In genomic region chr17:21129023-21129681, GRCh38 we compare ENCODE assay signal across 8 cellular contexts. TPM values are rescaled to one million over a fixed set of nuclear protein-coding genes. Genes with fewer than 3 reads are reported as not detected.
A peak's percentile ranks its signal among the peaks of the same experiment; 100 is the strongest.
DNase-seq lines count a peak whose midpoint lies in the region; ATAC-seq and TF ChIP-seq lines count a peak whose summit lies in the region.

No MANE protein-coding gene starts in this region.

- TF ChIP-seq POLR2A in gastroesophageal sphincter (IDR thresholded peaks at IDR 0.05) = no peak

- H3K27me3 ChIP-seq in SK-N-SH (ENCODE audit: insufficient read depth) (no peaks in the 10 kb centered on the region), gastroesophageal sphincter (peaks cover 4% of the 10 kb centered on the region)

- peak; percentile 91 for TF ChIP-seq RAD21 in SK-N-SH (IDR thresholded peaks at IDR 0.05; ENCODE audit: low read length)

- H3K36me3 ChIP-seq in SK-N-SH (replicated peaks in 1 of 2; ENCODE audit: control insufficient read depth in 1 of 2, insufficient read depth in 2 of 2, low read length in 1 of 2) (no peaks in the 10 kb centered on the region), gastroesophageal sphincter (no peaks in the 10 kb centered on the region)

- POLR2A ChIA-PET in SK-N-SH (lab: Yijun Ruan, JAX) = no interaction called here

- H3K9me2 ChIP-seq in SK-N-SH = no peaks in the 10 kb centered on the region

- H3K4me1 ChIP-seq in SK-N-SH (ENCODE audit: control insufficient read depth in 1 of 2, insufficient read depth in 2 of 2, low read depth in 1 of 2, low read length in 1 of 2) (peaks cover 4 to 8% of the 10 kb centered on the region in 2 experiments; a peak in 3 of 4 replicates), gastroesophageal sphincter (peaks cover 0 to 30% (median 10%) of the 10 kb centered on the region in 3 donors)

- peak; percentile 52 for TF ChIP-seq CTCF in 22Rv1 (IDR thresholded peaks at IDR 0.05)
- TF ChIP-seq CTCF in SK-N-SH (IDR thresholded peaks at IDR 0.05) = peak; percentile 66
- peak in 3 of 4 experiments; percentile 20 to 55 (median 52) for TF ChIP-seq CTCF in gastroesophageal sphincter (IDR thresholded peaks at IDR 0.05)

- H3K27ac ChIP-seq in 22Rv1 (no peak overlapping the region), SK-N-SH (ENCODE audit: low read depth in 2 of 2, low read length in 1 of 2) (no peak overlapping the region), gastroesophageal sphincter (no peak overlapping the region)

- H3K9me3 ChIP-seq in SK-N-SH (no peaks in the 10 kb centered on the region), gastroesophageal sphincter (no peaks in the 10 kb centered on the region)

- H3K9ac ChIP-seq in SK-N-SH = no peak overlapping the region

- H4K20me1 ChIP-seq in SK-N-SH (ENCODE audit: insufficient read depth) = no peaks in the 10 kb centered on the region

- TF ChIP-seq EP300 in SK-N-SH (IDR thresholded peaks at IDR 0.05; ENCODE audit: borderline replicate concordance in 1 of 2, low read depth in 1 of 2, low read length in 1 of 2) (no peak), gastroesophageal sphincter (IDR thresholded peaks at IDR 0.05) (no peak)

- H2AFZ ChIP-seq in SK-N-SH (ENCODE audit: low read depth) = no peak overlapping the region

- 68% methylated on average over 9 of the region's 9 CpGs for WGBS in SK-N-SH (ENCODE audit: low lambda C conversion rate)
- 20 to 56% methylated on average over 4 to 9 of the region's 9 CpGs for WGBS in gastroesophageal sphincter (ENCODE audit: low coverage in 1 of 2), 2 donors

- H3K79me2 ChIP-seq in SK-N-SH (ENCODE audit: insufficient read depth) = peaks cover 26% of the 10 kb centered on the region

- CTCF ChIA-PET in SK-N-SH (lab: Yijun Ruan, JAX) = interaction anchor here (0.6 to 7.0 kb wide), 47 partner anchors 8 to 387 kb away, joined by 3 to 91 read pairs (median 4); partner anchors contain the start of genes NATD1 and TMEM11

- H3K4me2 ChIP-seq in SK-N-SH = no peak overlapping the region

- no peaks in the 10 kb centered on the region for H3F3A ChIP-seq in SK-N-SH (replicated peaks; ENCODE audit: insufficient read depth)

- ATAC-seq in gastroesophageal sphincter = no peak
- ATAC-seq in HG03521 (IDR thresholded peaks at IDR 0.05; ENCODE audit: unreplicated experiment) = no peak

- DNase-seq in Daoy (ENCODE audit: low read depth) (peak; percentile 12), SK-N-SH (peak; percentile 55), stromal cell of bone marrow (ENCODE audit: low read depth) (peak; percentile 39), RPMI8226 (no peak), MV-4-11 (lab: John Stamatoyannopoulos, UW) (no peak)

- H3K4me3 ChIP-seq in SK-N-SH (ENCODE audit: low read depth in 2 of 2, low read length in 1 of 2) (no peak overlapping the region), gastroesophageal sphincter (no peak overlapping the region)

TF ChIP-seq in SK-N-SH, 30 proteins besides CTCF, POLR2A, EP300 and RAD21:
- TF ChIP-seq SMC3 (IDR thresholded peaks at IDR 0.05; ENCODE audit: low read depth, low read length) (peak; percentile 62), NRF1 (IDR thresholded peaks at IDR 0.05; ENCODE audit: low read depth, low read length) (no peak)

RNA-seq across cellular contexts. Expression of gene DHRS7B, which starts 2.4 kb away (rescaled TPM):
- total RNA-seq in Daoy (2014; rRNA removed; shearing (Covaris generic)) = 28.4 and 28.5 TPM in 2 replicates
- polyA plus RNA-seq in SK-N-SH (2012; rRNA removed) = 17.8 and 24.2 TPM in 2 replicates
- 9.8 and 11.1 TPM in 2 replicates for polyA plus RNA-seq in SK-N-SH (2012; cell fraction: cytosol; rRNA removed)
- polyA plus RNA-seq in SK-N-SH (2012; cell fraction: nucleus; rRNA removed) = 15.4 and 17.0 TPM in 2 replicates
- 10 to 100 TPM; 17.0 to 44.2 (median 37.4) TPM for total RNA-seq in gastroesophageal sphincter

Comparison
In these comparisons a context has a peak if more than half of its experiments do, and no peak if none do; other contexts are left out.
1. DNase-seq: peak in Daoy (single experiment), SK-N-SH (single experiment) and stromal cell of bone marrow (single experiment); none in RPMI8226 (single experiment) and MV-4-11 (single experiment).
2. Peak in every context shown above with its lines, with median percentiles within 50 percentile points of each other: CTCF ChIP-seq.